In genomic region chr3:87136066-87136596, GRCh38 we compare ENCODE assay signal across 17 cellular contexts.
"Had no signal": no experiment of that assay in that cellular context is flagged by ENCODE, and none has a peak within 500 bp of the region (broad histone marks: within the 10 kb centered on the region; RNA-seq: fewer than 3 reads in every experiment).

No MANE protein-coding gene starts in this region.

- H3K36me3 ChIP-seq: colonic mucosa, esophagus squamous epithelium, pancreas, right lobe of liver, spleen had no signal

- H3K4me3 ChIP-seq: colonic mucosa, esophagus squamous epithelium, hepatocyte, pancreas, right lobe of liver, spleen, testis, tibial nerve had no signal

- H3K27me3 ChIP-seq: colonic mucosa, esophagus squamous epithelium, foreskin keratinocyte, hepatocyte, pancreas, right lobe of liver, spleen, testis had no signal

- DNase-seq: cerebellar nuclear complex; colonic mucosa; dermis blood vessel endothelial cell; esophagus squamous epithelium; foreskin keratinocyte; occipital lobe; pancreas; spleen; stimulated activated CD4-positive, alpha-beta T cell treated with anti-CD3 and anti-CD28 coated beads, Interleukin-15, amount 100 ng/mL, for 24 hours; stimulated activated CD4-positive, alpha-beta T cell treated with anti-CD3 and anti-CD28 coated beads, Interleukin-1b, Interleukin-23, amount 100 ng/mL, for 48 hours; stimulated activated CD4-positive, alpha-beta T cell treated with anti-CD3 and anti-CD28 coated beads, Interleukin-4, amount 100 ng/mL, for 4 hours; stimulated activated naive B cell treated with anti-CD40 and anti-IgM and Interleukin-4, amounts not matched to agents 10 μg/mL and 1 μg/mL and 100 μg/mL, for 72 hours; stimulated activated naive CD8-positive, alpha-beta T cell treated with anti-CD3 and anti-CD28 coated beads, Interleukin-15, amount 100 ng/mL, for 72 hours; testis had no signal

- H3K9me3 ChIP-seq: colonic mucosa, pancreas, right lobe of liver, testis had no signal
